17 cellular contexts compared by ENCODE assay signal in the genomic region with DNA sequence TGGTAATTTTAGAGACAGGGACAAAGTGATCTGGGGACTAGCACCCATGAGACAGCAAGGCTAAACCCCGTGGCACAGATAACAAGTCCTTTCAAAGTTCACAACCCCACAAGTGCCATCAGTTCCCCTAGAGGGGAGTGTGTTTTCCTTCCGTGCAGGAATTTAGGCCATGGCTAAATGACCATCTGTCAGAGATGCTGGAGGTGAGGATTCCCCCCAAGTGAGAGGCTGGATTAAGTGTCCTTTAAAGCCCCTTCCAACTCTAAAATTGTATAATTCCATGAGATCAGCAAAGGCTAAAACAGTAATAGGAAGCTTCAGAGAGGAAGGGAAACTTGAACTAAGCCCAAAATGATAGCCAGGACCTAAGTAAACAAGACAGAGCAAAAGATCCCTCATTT. TPM values are rescaled to one million over a fixed set of nuclear protein-coding genes. Genes with fewer than 3 reads are reported as not detected.
A peak's percentile ranks its signal among the peaks of the same experiment; 100 is the strongest.
DNase-seq lines count a peak whose midpoint lies in the region; ATAC-seq and TF ChIP-seq lines count a peak whose summit lies in the region.
"Had no signal": no experiment of that assay in that cellular context is flagged by ENCODE, and none has a peak within 500 bp of the region (broad histone marks: within the 10 kb centered on the region; RNA-seq: fewer than 3 reads in every experiment).

No MANE protein-coding gene starts in this region.

- no peaks in the 10 kb centered on the region; the same call in 1 of the 2 replicates for H3F3A ChIP-seq in GM23248 (ENCODE audit: insufficient read depth)

- H3K4me2 ChIP-seq in GM23248 (ENCODE audit: unreplicated experiment): no peak overlapping the region

- H3K9me3 ChIP-seq in GM23248 (ENCODE audit: low read depth) (no peaks in the 10 kb centered on the region), WERI-Rb-1 (ENCODE audit: severe bottlenecking) (no peaks in the 10 kb centered on the region), cardiac muscle cell (ENCODE audit: low read depth) (no peaks in the 10 kb centered on the region), psoas muscle (no peaks in the 10 kb centered on the region), suprapubic skin (no peaks in the 10 kb centered on the region)
- H3K9me3 ChIP-seq: breast epithelium, spleen had no signal

- H3K79me2 ChIP-seq in GM23248 (ENCODE audit: insufficient read depth): peaks cover 100% of the 10 kb centered on the region
- H3K79me2 ChIP-seq: parathyroid adenoma had no signal

- DNase-seq in GM23248: no peak
- peak; percentile 40 for DNase-seq in WERI-Rb-1
- peak in 1 of 2 donors; percentile 18 for DNase-seq in cardiac muscle cell (ENCODE audit: low read depth in 1 of 2, low spot score in 1 of 2)
- no peak for DNase-seq in psoas muscle
- DNase-seq in suprapubic skin (ENCODE audit: low spot score in 2 of 2): no peak
- DNase-seq in NCI-H2029 treated with DMSO at 0.1 percent for 48 hours (lab: John Stamatoyannopoulos, UW): no peak
- no peak for DNase-seq in cortex of kidney (lab: John Stamatoyannopoulos, UW)
- DNase-seq: activated naive CD8-positive, alpha-beta T cell treated with anti-CD3 and anti-CD28 coated beads, Interleukin-2, amount 50 U/mL, for 24 hours; CD8-positive, alpha-beta memory T cell; effector memory CD4-positive, alpha-beta T cell; NCI-H1694 treated with DMSO at 0.1 percent for 48 hours; NCI-H345; spleen had no signal

- H3K4me3 ChIP-seq in GM23248 (no peak overlapping the region), WERI-Rb-1 (ENCODE audit: low read depth, low read length) (no peak overlapping the region), cardiac muscle cell (no peak overlapping the region), psoas muscle (peak overlapping the region; percentile 35), suprapubic skin (no peak overlapping the region)
- H3K4me3 ChIP-seq: breast epithelium, lung, spleen had no signal

- 61 to 70% methylated on average over 2 of the region's 2 CpGs for WGBS in GM23248 (ENCODE audit: low coverage in 1 of 2, low lambda C conversion rate in 2 of 2, missing lambda C conversion rate in 2 of 2), 2 experiments
- WGBS in psoas muscle, 3 donors: 16 to 18% (median 18%) methylated on average over 2 of the region's 2 CpGs
- 63% methylated on average over 2 of the region's 2 CpGs for WGBS in suprapubic skin

- H3K27ac ChIP-seq in GM23248 (0 out of 2 replicates have a peak overlapping the region, but pooled peaks have one; percentile 3), WERI-Rb-1 (no peak overlapping the region), cardiac muscle cell (peak overlapping the region; percentile 42), psoas muscle (peak overlapping the region; percentile 97), suprapubic skin (no peak overlapping the region)
- H3K27ac ChIP-seq: breast epithelium, parathyroid adenoma had no signal

- intact Hi-C loops in psoas muscle (cut with DNase I): no loop called here

- H3K36me3 ChIP-seq in GM23248 (ENCODE audit: low read depth): peaks cover 32% of the 10 kb centered on the region; the same call in 1 of the 2 replicates
- H3K36me3 ChIP-seq in WERI-Rb-1: peaks cover 23% of the 10 kb centered on the region
- no peaks in the 10 kb centered on the region for H3K36me3 ChIP-seq in cardiac muscle cell
- H3K36me3 ChIP-seq in psoas muscle (ENCODE audit: insufficient read depth in 1 of 2, low read depth in 1 of 2): peaks cover 5 to 22% of the 10 kb centered on the region in 2 donors
- peaks cover 15% of the 10 kb centered on the region for H3K36me3 ChIP-seq in suprapubic skin
- H3K36me3 ChIP-seq: breast epithelium had no signal

- no peak overlapping the region for H3K9ac ChIP-seq in GM23248
- H3K9ac ChIP-seq: parathyroid adenoma had no signal

- 0 out of 2 replicates have a peak, but pooled peaks have one; percentile 11 for TF ChIP-seq CTCF in WERI-Rb-1 (IDR thresholded peaks at IDR 0.05; ENCODE audit: low read depth, low read length)
- TF ChIP-seq CTCF in cardiac muscle cell (IDR thresholded peaks at IDR 0.05; ENCODE audit: low read depth, low read length): no peak
- TF ChIP-seq CTCF in psoas muscle (IDR thresholded peaks at IDR 0.05): no peak
- TF ChIP-seq CTCF in suprapubic skin (IDR thresholded peaks at IDR 0.05): no peak

- H3K27me3 ChIP-seq in GM23248 (replicated peaks; ENCODE audit: insufficient read depth) (no peaks in the 10 kb centered on the region), WERI-Rb-1 (ENCODE audit: insufficient read depth, low read depth, severe bottlenecking) (no peaks in the 10 kb centered on the region), cardiac muscle cell (no peaks in the 10 kb centered on the region), psoas muscle (ENCODE audit: insufficient read depth in 3 of 3, low read length in 2 of 3) (no peaks in the 10 kb centered on the region), suprapubic skin (no peaks in the 10 kb centered on the region)
- H3K27me3 ChIP-seq: breast epithelium, spleen had no signal

- H4K20me1 ChIP-seq in GM23248 (ENCODE audit: insufficient read depth): 0 out of 2 replicates have a peak, but pooled peaks cover 3% of the 10 kb centered on the region

- in situ Hi-C loops in GM23248 (cut with MboI): no loop called here

- TF ChIP-seq POLR2A in suprapubic skin (IDR thresholded peaks at IDR 0.05): no peak

- peak in 3 of 4 donors; percentile 74 to 84 (median 82) for ATAC-seq in psoas muscle
- ATAC-seq: activated naive CD8-positive, alpha-beta T cell treated with anti-CD3 and anti-CD28 coated beads, Interleukin-2, amount 50 U/mL, for 24 hours; activated T-helper 17 cell treated with anti-CD3 and anti-CD28 coated beads, Interleukin-2, amount 50 U/mL, for 72 hours had no signal

- H3K9me2 ChIP-seq in GM23248 (ENCODE audit: insufficient read depth): no peaks in the 10 kb centered on the region

- no peak overlapping the region for H2AFZ ChIP-seq in GM23248
- H2AFZ ChIP-seq: parathyroid adenoma had no signal

- no peak for TF ChIP-seq EP300 in suprapubic skin (IDR thresholded peaks at IDR 0.05)

- H3K4me1 ChIP-seq in GM23248 (ENCODE audit: insufficient read depth): no peaks in the 10 kb centered on the region
- H3K4me1 ChIP-seq in cardiac muscle cell (ENCODE audit: low read depth): peaks cover 8% of the 10 kb centered on the region
- H3K4me1 ChIP-seq in psoas muscle: peaks cover 63% of the 10 kb centered on the region
- no peaks in the 10 kb centered on the region for H3K4me1 ChIP-seq in suprapubic skin
- H3K4me1 ChIP-seq: breast epithelium, parathyroid adenoma had no signal

RNA-seq across cellular contexts. Expression of a gene that starts 8.7 kb away (rescaled TPM):
- 86.2 and 93.2 TPM in 2 replicates for total RNA-seq in GM23248 (2014; rRNA removed; shearing (Covaris generic))
- polyA plus RNA-seq in GM23248 (2016; fragmentation: Nextera tagmentation; extraction: Ambion mirVana) (48.8 and 50.5 TPM in 2 replicates), cardiac muscle cell (7.1 and 10.8 TPM in 2 replicates), psoas muscle (100 to 1,000 TPM in 2 of 3 donors, 10 to 100 TPM in 1; 69.0 to 240 (median 151) TPM)
- total RNA-seq in cardiac muscle cell (17.3 and 23.0 TPM in 2 replicates), psoas muscle (100 to 1,000 TPM in 3 of 4 donors, 10 to 100 TPM in 1; 61.5 to 291 (median 181) TPM), suprapubic skin (10 to 100 TPM; 15.2 to 25.1 (median 17.7) TPM)

Comparison
In these comparisons a context has a peak if more than half of its experiments do, and no peak if none do; other contexts are left out.
1. H3K27ac ChIP-seq: peak in GM23248 (single experiment), cardiac muscle cell (single experiment) and psoas muscle (single experiment); none in WERI-Rb-1 (single experiment) and suprapubic skin (single experiment).